In genomic region chr10:1454428-1454827, GRCh38 we compare ENCODE assay signal across 9 cellular contexts.
DNase-seq lines count a peak whose midpoint lies in the region; ATAC-seq lines count a peak whose summit lies in the region.
"Had no signal": no experiment of that assay in that cellular context is flagged by ENCODE, and none has a peak within 500 bp of the region (broad histone marks: within the 10 kb centered on the region; RNA-seq: fewer than 3 reads in every experiment).

No MANE protein-coding gene starts in this region.

- peaks cover 10 to 11% of the 10 kb centered on the region in 2 donors for H3K9me3 Mint-ChIP-seq in activated naive CD4-positive, alpha-beta T cell treated with anti-CD3 and anti-CD28 coated beads, Interleukin-2, amount 50 U/mL, for 72 hours
- H3K9me3 Mint-ChIP-seq in stimulated activated naive B cell treated with anti-CD40 and anti-IgM and Interleukin-4, amounts not matched to agents 10 μg/mL and 1 μg/mL and 100 μg/mL, for 72 hours, result peaks cover 10 to 13% of the 10 kb centered on the region in 2 donors

- peaks cover 32 to 39% of the 10 kb centered on the region in 2 donors for H3K4me1 Mint-ChIP-seq in stimulated activated naive B cell treated with anti-CD40 and anti-IgM and Interleukin-4, amounts not matched to agents 10 μg/mL and 1 μg/mL and 100 μg/mL, for 72 hours

- intact Hi-C loops in left ventricle myocardium superior (cut with micrococcal nuclease), result no loop called here

- peak; percentile 20 to 82 for ATAC-seq in activated naive CD4-positive, alpha-beta T cell treated with anti-CD3 and anti-CD28 coated beads, Interleukin-2, amount 50 U/mL, for 72 hours
- peak; percentile 98 for ATAC-seq in GM21786 (IDR thresholded peaks at IDR 0.05; ENCODE audit: unreplicated experiment)
- ATAC-seq in HG03558 (IDR thresholded peaks at IDR 0.05; ENCODE audit: extremely low read depth, unreplicated experiment), result peak; percentile 96
- peak; percentile 99 for ATAC-seq in stimulated activated naive B cell treated with anti-CD40 and anti-IgM and Interleukin-4, amounts not matched to agents 10 μg/mL and 1 μg/mL and 100 μg/mL, for 72 hours (replicated peaks)
- no peak for ATAC-seq in left ventricle myocardium superior

- peak overlapping the region in 1 of 2 donors; percentile 4 for H3K27ac Mint-ChIP-seq in activated naive CD4-positive, alpha-beta T cell treated with anti-CD3 and anti-CD28 coated beads, Interleukin-2, amount 50 U/mL, for 72 hours
- peak overlapping the region; percentile 11 for H3K27ac Mint-ChIP-seq in stimulated activated naive B cell treated with anti-CD40 and anti-IgM and Interleukin-4, amounts not matched to agents 10 μg/mL and 1 μg/mL and 100 μg/mL, for 72 hours
- H3K27ac Mint-ChIP-seq: CD4-positive, alpha-beta T cell had no signal

- peak overlapping the region in 1 of 2 donors; percentile 8 for H3K4me3 Mint-ChIP-seq in stimulated activated naive B cell treated with anti-CD40 and anti-IgM and Interleukin-4, amounts not matched to agents 10 μg/mL and 1 μg/mL and 100 μg/mL, for 72 hours
- H3K4me3 Mint-ChIP-seq: CD4-positive, alpha-beta T cell had no signal

- peaks cover 8 to 15% of the 10 kb centered on the region in 2 donors for H3K27me3 Mint-ChIP-seq in stimulated activated naive B cell treated with anti-CD40 and anti-IgM and Interleukin-4, amounts not matched to agents 10 μg/mL and 1 μg/mL and 100 μg/mL, for 72 hours

- DNase-seq in activated naive CD4-positive, alpha-beta T cell treated with anti-CD3 and anti-CD28 coated beads, Interleukin-2, amount 50 U/mL, for 72 hours (ENCODE audit: low spot score in 2 of 2), result no peak
- DNase-seq in activated naive CD4-positive, alpha-beta T cell treated with anti-CD3 and anti-CD28 coated beads, Interleukin-2, amount 50 U/mL, for 16 hours, result no peak
- peak; percentile 81 for DNase-seq in stimulated activated naive B cell treated with anti-CD40 and anti-IgM and Interleukin-4, amounts not matched to agents 10 μg/mL and 1 μg/mL and 100 μg/mL, for 72 hours
- DNase-seq in DMS 273 treated with DMSO at 0.1 percent for 48 hours (lab: John Stamatoyannopoulos, UW), result no peak
- no peak for DNase-seq in left ventricle myocardium superior
- DNase-seq in cortex of kidney (lab: John Stamatoyannopoulos, UW), result no peak
- DNase-seq: CD4-positive, alpha-beta T cell had no signal

- H3K36me3 Mint-ChIP-seq in activated naive CD4-positive, alpha-beta T cell treated with anti-CD3 and anti-CD28 coated beads, Interleukin-2, amount 50 U/mL, for 72 hours, result peaks cover 5 to 15% of the 10 kb centered on the region in 2 donors
- H3K36me3 Mint-ChIP-seq in stimulated activated naive B cell treated with anti-CD40 and anti-IgM and Interleukin-4, amounts not matched to agents 10 μg/mL and 1 μg/mL and 100 μg/mL, for 72 hours, result peaks cover 5 to 9% of the 10 kb centered on the region in 2 donors
